In genomic region chr11:88327061-88327460, GRCh38 we compare ENCODE assay signal across 14 cellular contexts. TPM values are rescaled to one million over a fixed set of nuclear protein-coding genes. Genes with fewer than 3 reads are reported as not detected.
A peak's percentile ranks its signal among the peaks of the same experiment; 100 is the strongest.
DNase-seq lines count a peak whose midpoint lies in the region; ATAC-seq, FAIRE-seq and TF ChIP-seq lines count a peak whose summit lies in the region.
"Had no signal": no experiment of that assay in that cellular context is flagged by ENCODE, and none has a peak within 500 bp of the region (broad histone marks: within the 10 kb centered on the region; RNA-seq: fewer than 3 reads in every experiment).

No MANE protein-coding gene starts in this region.

- H3K36me3 ChIP-seq in pancreas: no peaks in the 10 kb centered on the region

- H3K9me3 ChIP-seq in pancreas: no peaks in the 10 kb centered on the region

- H3K9me3 Mint-ChIP-seq in activated CD8-positive, alpha-beta T cell treated with anti-CD3 and anti-CD28 coated beads for 36 hours: no peaks in the 10 kb centered on the region
- peaks cover 5% of the 10 kb centered on the region for H3K9me3 Mint-ChIP-seq in activated CD8-positive, alpha-beta T cell treated with anti-CD3 and anti-CD28 coated beads, Interleukin-2, amount 10 ng/mL, durations not matched to agents 7 days and 5 days (ENCODE audit: insufficient read depth)
- H3K9me3 Mint-ChIP-seq in stimulated activated naive B cell treated with anti-CD40 and anti-IgM and Interleukin-4, amounts not matched to agents 10 μg/mL and 1 μg/mL and 100 μg/mL, for 72 hours: peaks cover 0 to 4% of the 10 kb centered on the region in 2 donors
- H3K9me3 Mint-ChIP-seq: brain; naive thymus-derived CD4-positive, alpha-beta T cell had no signal

- peaks cover 90% of the 10 kb centered on the region for H3K36me3 Mint-ChIP-seq in activated CD8-positive, alpha-beta T cell treated with anti-CD3 and anti-CD28 coated beads for 36 hours (ENCODE audit: low read depth)
- peaks cover 92% of the 10 kb centered on the region for H3K36me3 Mint-ChIP-seq in activated CD8-positive, alpha-beta T cell treated with anti-CD3 and anti-CD28 coated beads, Interleukin-2, amount 10 ng/mL, durations not matched to agents 7 days and 5 days (ENCODE audit: low read depth)
- H3K36me3 Mint-ChIP-seq in stimulated activated naive B cell treated with anti-CD40 and anti-IgM and Interleukin-4, amounts not matched to agents 10 μg/mL and 1 μg/mL and 100 μg/mL, for 72 hours: peaks cover 51 to 59% of the 10 kb centered on the region in 2 donors

- no peak for ATAC-seq in activated CD8-positive, alpha-beta T cell treated with anti-CD3 and anti-CD28 coated beads for 36 hours
- ATAC-seq in activated CD8-positive, alpha-beta T cell treated with anti-CD3 and anti-CD28 coated beads, Interleukin-2, amount 10 ng/mL, durations not matched to agents 7 days and 5 days: no peak
- ATAC-seq in HG02678 (IDR thresholded peaks at IDR 0.05; ENCODE audit: unreplicated experiment): peak; percentile 60
- peak; percentile 92 to 95 for ATAC-seq in stimulated activated naive B cell treated with anti-CD40 and anti-IgM and Interleukin-4, amounts not matched to agents 10 μg/mL and 1 μg/mL and 100 μg/mL, for 72 hours (replicated peaks)
- ATAC-seq in left ventricle myocardium superior: no peak
- no peak for ATAC-seq in pancreas
- ATAC-seq: esophagus mucosa; naive thymus-derived CD4-positive, alpha-beta T cell had no signal

- H3K4me3 Mint-ChIP-seq in activated CD8-positive, alpha-beta T cell treated with anti-CD3 and anti-CD28 coated beads for 36 hours: no peak overlapping the region
- no peak overlapping the region for H3K4me3 Mint-ChIP-seq in activated CD8-positive, alpha-beta T cell treated with anti-CD3 and anti-CD28 coated beads, Interleukin-2, amount 10 ng/mL, durations not matched to agents 7 days and 5 days
- H3K4me3 Mint-ChIP-seq in stimulated activated naive B cell treated with anti-CD40 and anti-IgM and Interleukin-4, amounts not matched to agents 10 μg/mL and 1 μg/mL and 100 μg/mL, for 72 hours: no peak overlapping the region
- H3K4me3 Mint-ChIP-seq: brain had no signal

- whole genome bisulfite sequencing in pancreas, 2 donors: 88 to 93% methylated on average over 2 of the region's 2 CpGs

- no peaks in the 10 kb centered on the region for H3K4me1 ChIP-seq in pancreas

- peak overlapping the region; percentile 47 for H3K27ac Mint-ChIP-seq in activated CD8-positive, alpha-beta T cell treated with anti-CD3 and anti-CD28 coated beads for 36 hours
- no peak overlapping the region for H3K27ac Mint-ChIP-seq in activated CD8-positive, alpha-beta T cell treated with anti-CD3 and anti-CD28 coated beads, Interleukin-2, amount 10 ng/mL, durations not matched to agents 7 days and 5 days
- H3K27ac Mint-ChIP-seq in stimulated activated naive B cell treated with anti-CD40 and anti-IgM and Interleukin-4, amounts not matched to agents 10 μg/mL and 1 μg/mL and 100 μg/mL, for 72 hours: peak overlapping the region; percentile 48
- H3K27ac Mint-ChIP-seq: brain had no signal

- DNase-seq in activated CD8-positive, alpha-beta T cell treated with anti-CD3 and anti-CD28 coated beads for 36 hours: no peak
- DNase-seq in activated CD8-positive, alpha-beta T cell treated with anti-CD3 and anti-CD28 coated beads, Interleukin-2, amount 10 ng/mL, durations not matched to agents 7 days and 5 days: no peak
- DNase-seq in MV-4-11 (lab: John Stamatoyannopoulos, UW): peak; percentile 53
- DNase-seq in stimulated activated naive B cell treated with anti-CD40 and anti-IgM and Interleukin-4, amounts not matched to agents 10 μg/mL and 1 μg/mL and 100 μg/mL, for 72 hours: no peak
- DNase-seq in left ventricle myocardium superior: no peak
- no peak for DNase-seq in pancreas
- DNase-seq in foreskin fibroblast: no peak
- DNase-seq: EL; naive thymus-derived CD4-positive, alpha-beta T cell; NCI-H1092 had no signal

- no peaks in the 10 kb centered on the region for H3K27me3 Mint-ChIP-seq in activated CD8-positive, alpha-beta T cell treated with anti-CD3 and anti-CD28 coated beads for 36 hours
- no peaks in the 10 kb centered on the region for H3K27me3 Mint-ChIP-seq in activated CD8-positive, alpha-beta T cell treated with anti-CD3 and anti-CD28 coated beads, Interleukin-2, amount 10 ng/mL, durations not matched to agents 7 days and 5 days (ENCODE audit: low read depth)
- no peaks in the 10 kb centered on the region for H3K27me3 Mint-ChIP-seq in stimulated activated naive B cell treated with anti-CD40 and anti-IgM and Interleukin-4, amounts not matched to agents 10 μg/mL and 1 μg/mL and 100 μg/mL, for 72 hours
- H3K27me3 Mint-ChIP-seq: brain; naive thymus-derived CD4-positive, alpha-beta T cell had no signal

- FAIRE-seq in pancreas (lab: Jason Lieb, UNC): no peak

- no peaks in the 10 kb centered on the region for H3K27me3 ChIP-seq in pancreas

- POLR2A ChIA-PET in activated CD8-positive, alpha-beta T cell treated with anti-CD3 and anti-CD28 coated beads for 36 hours (lab: Charles Lee): interaction anchor here (2.6 kb wide), 1 partner anchor 10 kb away, joined by 23 read pairs; the partner anchor contains the start of gene CTSC
- POLR2A ChIA-PET in activated CD8-positive, alpha-beta T cell treated with anti-CD3 and anti-CD28 coated beads, Interleukin-2, amount 10 ng/mL, durations not matched to agents 7 days and 5 days (lab: Charles Lee): interaction anchor here (0.6 to 3.6 kb wide), 2 partner anchors 10 to 88 kb away, joined by 4 to 25 read pairs; partner anchors contain the start of gene CTSC

- no peak overlapping the region for H3K27ac ChIP-seq in pancreas

- H3K4me3 ChIP-seq in pancreas (no peak overlapping the region), foreskin fibroblast (ENCODE audit: low read depth in 1 of 2, low read length in 2 of 2) (no peak overlapping the region)
- H3K4me3 ChIP-seq: skin epidermis had no signal

- TF ChIP-seq CTCF in activated CD8-positive, alpha-beta T cell treated with anti-CD3 and anti-CD28 coated beads for 36 hours (IDR thresholded peaks at IDR 0.05): no peak
- TF ChIP-seq CTCF in pancreas (IDR thresholded peaks at IDR 0.05) (no peak), foreskin fibroblast (IDR thresholded peaks at IDR 0.05; ENCODE audit: low read depth, low read length) (no peak)

- intact Hi-C loops in activated CD8-positive, alpha-beta T cell treated with anti-CD3 and anti-CD28 coated beads for 36 hours (cut with micrococcal nuclease): no loop called here
- intact Hi-C loops in left ventricle myocardium superior (cut with micrococcal nuclease): no loop called here
- intact Hi-C loops in pancreas (cut with DNase I): no loop called here

- H3K4me1 Mint-ChIP-seq in activated CD8-positive, alpha-beta T cell treated with anti-CD3 and anti-CD28 coated beads for 36 hours (ENCODE audit: low read depth): peaks cover 77% of the 10 kb centered on the region
- H3K4me1 Mint-ChIP-seq in activated CD8-positive, alpha-beta T cell treated with anti-CD3 and anti-CD28 coated beads, Interleukin-2, amount 10 ng/mL, durations not matched to agents 7 days and 5 days (ENCODE audit: low read depth): peaks cover 90% of the 10 kb centered on the region
- H3K4me1 Mint-ChIP-seq in stimulated activated naive B cell treated with anti-CD40 and anti-IgM and Interleukin-4, amounts not matched to agents 10 μg/mL and 1 μg/mL and 100 μg/mL, for 72 hours: peaks cover 14 to 48% of the 10 kb centered on the region in 2 donors

- CTCF ChIA-PET in activated CD8-positive, alpha-beta T cell treated with anti-CD3 and anti-CD28 coated beads for 36 hours (lab: Charles Lee): interaction anchor here (0.7 kb wide), 1 partner anchor 107 kb away, joined by 3 read pairs; no protein-coding TSS in a partner anchor
- CTCF ChIA-PET in activated CD8-positive, alpha-beta T cell treated with anti-CD3 and anti-CD28 coated beads, Interleukin-2, amount 10 ng/mL, durations not matched to agents 7 days and 5 days (lab: Charles Lee): interaction anchor here (1.2 kb wide), 1 partner anchor 9 kb away, joined by 5 read pairs; no protein-coding TSS in a partner anchor

RNA-seq across cellular contexts. Expression of gene CTSC, which starts 10.5 kb away (rescaled TPM):
- 10 to 100 TPM; 59.8 to 70.0 TPM for total RNA-seq in activated CD8-positive, alpha-beta T cell treated with anti-CD3 and anti-CD28 coated beads for 36 hours
- total RNA-seq in activated CD8-positive, alpha-beta T cell treated with anti-CD3 and anti-CD28 coated beads, Interleukin-2, amount 10 ng/mL, durations not matched to agents 7 days and 5 days: 100 to 1,000 TPM; 211 to 219 TPM
- total RNA-seq in left ventricle myocardium superior (20.3 TPM), pancreas (10 to 100 TPM; 13.6 to 68.6 (median 30.1) TPM)
- polyA plus RNA-seq in pancreas: 10 to 100 TPM; 12.2 to 18.4 TPM

Comparison
In these comparisons a context has a peak if more than half of its experiments do, and no peak if none do; other contexts are left out.
1. ATAC-seq: peak in HG02678 (single experiment) and stimulated activated naive B cell treated with anti-CD40 and anti-IgM and Interleukin-4, amounts not matched to agents 10 μg/mL and 1 μg/mL and 100 μg/mL, for 72 hours (2 of 2); none in activated CD8-positive, alpha-beta T cell treated with anti-CD3 and anti-CD28 coated beads for 36 hours (single experiment), activated CD8-positive, alpha-beta T cell treated with anti-CD3 and anti-CD28 coated beads, Interleukin-2, amount 10 ng/mL, durations not matched to agents 7 days and 5 days (single experiment), left ventricle myocardium superior (single experiment) and pancreas (0 of 4).